In the genomic region with DNA sequence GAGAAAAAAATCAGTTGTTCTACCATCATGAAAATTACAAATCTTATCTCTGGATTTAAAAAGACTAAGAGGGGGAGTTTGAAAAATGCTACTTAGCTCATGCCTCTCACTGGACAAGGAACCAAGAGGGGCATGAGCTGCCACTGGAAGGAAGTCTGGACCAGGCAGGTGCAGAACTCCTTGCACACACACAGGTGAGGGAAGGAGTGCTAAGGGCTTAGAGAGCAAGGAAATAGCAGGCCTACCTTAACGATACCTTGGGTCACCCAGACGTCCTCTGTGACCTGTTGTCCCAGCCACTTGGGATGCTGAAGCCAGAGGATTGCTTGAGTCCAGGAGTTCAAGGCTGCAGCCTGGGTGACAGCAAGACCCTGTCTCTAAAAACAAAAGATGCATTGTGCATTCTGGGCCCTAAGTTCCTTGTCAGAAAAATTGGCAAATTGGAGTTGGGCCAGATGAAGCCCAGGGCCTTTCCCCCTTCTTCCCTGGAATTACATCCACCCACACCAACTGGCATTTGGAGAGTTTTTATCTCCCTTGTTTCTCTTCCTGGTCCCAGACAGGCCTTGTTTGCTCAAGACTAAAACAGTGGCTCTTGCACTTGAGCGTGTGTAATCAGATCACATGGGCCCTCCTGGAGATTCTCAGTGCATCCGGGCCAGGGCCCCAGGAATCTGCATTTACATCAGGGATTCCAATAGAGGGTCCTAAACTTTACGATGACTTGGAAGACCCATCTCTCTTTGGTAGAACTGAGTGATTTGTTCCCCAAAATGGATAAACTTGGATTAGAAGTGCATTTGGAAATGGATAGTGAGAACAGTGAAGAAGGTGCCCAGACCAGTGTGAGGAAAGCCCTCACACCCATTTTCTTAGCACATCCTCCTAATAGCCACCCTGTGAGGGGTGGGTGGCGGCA, we compare ENCODE assay signal across 8 cellular contexts. TPM values are rescaled to one million over a fixed set of nuclear protein-coding genes. Genes with fewer than 3 reads are reported as not detected.
DNase-seq lines count a peak whose midpoint lies in the region; ATAC-seq and TF ChIP-seq lines count a peak whose summit lies in the region.

No MANE protein-coding gene starts in this region.

- H3K36me3 Mint-ChIP-seq in CD8-positive, alpha-beta memory T cell = peaks cover 3 to 29% (median 5%) of the 10 kb centered on the region in 3 donors
- H3K36me3 Mint-ChIP-seq in IgD-negative memory B cell = peaks cover 7% of the 10 kb centered on the region

- no peaks in the 10 kb centered on the region for H3K9me3 Mint-ChIP-seq in CD8-positive, alpha-beta memory T cell
- H3K9me3 Mint-ChIP-seq in IgD-negative memory B cell = no peaks in the 10 kb centered on the region

- H3K36me3 ChIP-seq in CD8-positive, alpha-beta memory T cell (ENCODE audit: insufficient read depth, low read length) = peaks cover 15% of the 10 kb centered on the region
- H3K36me3 ChIP-seq in adrenal gland (replicated peaks in 1 of 2) (peaks cover 0 to 23% of the 10 kb centered on the region in 2 donors), testis (ENCODE audit: low read depth, missing control alignments) (no peaks in the 10 kb centered on the region)

- WGBS in adrenal gland, 4 donors = 41 to 48% (median 41%) methylated on average over 5 to 6 of the region's 6 CpGs
- 49 to 53% methylated on average over 6 of the region's 6 CpGs for WGBS in testis, 2 donors

- POLR2A ChIA-PET in CD8-positive, alpha-beta memory T cell (lab: Charles Lee) = interaction anchor here (0.9 to 2.1 kb wide), 4 partner anchors 21 to 58 kb away, joined by 3 to 15 read pairs (median 6); no protein-coding TSS in a partner anchor

- peak overlapping the region; percentile 94 for H3K27ac ChIP-seq in CD8-positive, alpha-beta memory T cell (ENCODE audit: low read depth, low read length)
- peak overlapping the region; percentile 93 to 99 (median 97) for H3K27ac ChIP-seq in adrenal gland
- H3K27ac ChIP-seq in testis = peak overlapping the region; percentile 95 to 96

- CTCF ChIA-PET in CD8-positive, alpha-beta memory T cell (lab: Charles Lee) = interaction anchor here (1.2 to 6.5 kb wide), 5 partner anchors 15 to 60 kb away, joined by 5 to 88 read pairs (median 43); no protein-coding TSS in a partner anchor

- no peaks in the 10 kb centered on the region for H3K27me3 Mint-ChIP-seq in CD8-positive, alpha-beta memory T cell
- no peaks in the 10 kb centered on the region for H3K27me3 Mint-ChIP-seq in IgD-negative memory B cell

- peak overlapping the region; percentile 96 to 99 (median 98) for H3K4me3 Mint-ChIP-seq in CD8-positive, alpha-beta memory T cell
- peak overlapping the region; percentile 43 to 99 (median 98) for H3K4me3 Mint-ChIP-seq in IgD-negative memory B cell

- peak in 2 of 6 experiments; percentile 14 to 15 for TF ChIP-seq CTCF in adrenal gland (IDR thresholded peaks at IDR 0.05)
- no peak for TF ChIP-seq CTCF in testis (IDR thresholded peaks at IDR 0.05)

- ATAC-seq in left colon (no peak), GM21360 (IDR thresholded peaks at IDR 0.05; ENCODE audit: unreplicated experiment) (no peak), GM19035 (IDR thresholded peaks at IDR 0.05; ENCODE audit: unreplicated experiment) (no peak)

- no peaks in the 10 kb centered on the region for H3K27me3 ChIP-seq in CD8-positive, alpha-beta memory T cell (ENCODE audit: insufficient read depth, low read length, poor library complexity, severe bottlenecking)
- H3K27me3 ChIP-seq in adrenal gland (no peaks in the 10 kb centered on the region), testis (no peaks in the 10 kb centered on the region)

- H3K4me1 ChIP-seq in CD8-positive, alpha-beta memory T cell (ENCODE audit: insufficient read depth, low read length) = peaks cover 32% of the 10 kb centered on the region
- peaks cover 12 to 21% of the 10 kb centered on the region in 2 donors for H3K4me1 ChIP-seq in adrenal gland (replicated peaks in 1 of 2)
- peaks cover 26% of the 10 kb centered on the region for H3K4me1 ChIP-seq in testis

- DNase-seq in CD8-positive, alpha-beta memory T cell = no peak
- DNase-seq in adrenal gland (peak; percentile 60 to 79 (median 75)), left colon (peak; percentile 53 to 63), testis (no peak), cortex of kidney (lab: John Stamatoyannopoulos, UW) (no peak)

- H3K4me1 Mint-ChIP-seq in CD8-positive, alpha-beta memory T cell = peaks cover 27 to 47% (median 46%) of the 10 kb centered on the region in 3 donors
- H3K4me1 Mint-ChIP-seq in IgD-negative memory B cell = peaks cover 17 to 26% (median 23%) of the 10 kb centered on the region in 3 donors

- H3K9me3 ChIP-seq in CD8-positive, alpha-beta memory T cell (ENCODE audit: low read length) = no peaks in the 10 kb centered on the region
- H3K9me3 ChIP-seq in adrenal gland (replicated peaks in 1 of 3) = no peaks in the 10 kb centered on the region
- no peaks in the 10 kb centered on the region for H3K9me3 ChIP-seq in testis

- peak overlapping the region; percentile 89 to 97 (median 96) for H3K27ac Mint-ChIP-seq in CD8-positive, alpha-beta memory T cell
- H3K27ac Mint-ChIP-seq in IgD-negative memory B cell = peak overlapping the region; percentile 63 to 94 (median 77)

- peak overlapping the region; percentile 88 for H3K4me3 ChIP-seq in CD8-positive, alpha-beta memory T cell (ENCODE audit: low read length)
- H3K4me3 ChIP-seq in adrenal gland = peak overlapping the region in 1 of 4 donors; percentile 96
- H3K4me3 ChIP-seq in testis = peak overlapping the region in 1 of 2 donors; percentile 96

- TF ChIP-seq POLR2A in adrenal gland (IDR thresholded peaks at IDR 0.05) (peak; percentile 45 to 52), testis (IDR thresholded peaks at IDR 0.05) (no peak)

- intact Hi-C loops in adrenal gland (cut with DNase I) = loop anchor here (5.0 to 10.0 kb wide), 2 partner anchors 48 to 51 kb away; no protein-coding TSS in a partner anchor
- intact Hi-C loops in left colon (cut with DNase I, micrococcal nuclease) = loop anchor here in 1 of 2 donors (10.0 kb wide), 1 partner anchor 58 kb away; no protein-coding TSS in a partner anchor
- intact Hi-C loops in testis (cut with DNase I; ENCODE audit: low total_unique reads) = loop anchor here (10.0 kb wide), 1 partner anchor 58 kb away; no protein-coding TSS in a partner anchor

RNA-seq across cellular contexts. Expression of a gene that starts 3.0 kb away (rescaled TPM):
- 100 to 1,000 TPM; 144 to 156 TPM for total RNA-seq in CD8-positive, alpha-beta memory T cell
- polyA plus RNA-seq in CD8-positive, alpha-beta memory T cell = 183 TPM
- polyA plus RNA-seq in IgD-negative memory B cell (79.9 TPM), adrenal gland (100 to 1,000 TPM; 109 to 149 (median 123) TPM), testis (ENCODE audit: insufficient read depth, low read depth, low replicate concordance) (46.6 TPM)
- total RNA-seq in adrenal gland (100 to 1,000 TPM; 211 to 711 (median 386) TPM), left colon (100 to 1,000 TPM in 1 of 2 donors, 10 to 100 TPM in 1; 60.1 to 210 TPM), testis (10 to 100 TPM; 69.6 to 94.3 TPM)

Comparison
In these comparisons a context has a peak if more than half of its experiments do, and no peak if none do; other contexts are left out.
1. DNase-seq: peak in adrenal gland (7 of 7) and left colon (2 of 2); none in CD8-positive, alpha-beta memory T cell (0 of 5), testis (single experiment) and cortex of kidney (single experiment).
2. Peak in every context shown above with its lines, with median percentiles within 50 percentile points of each other: H3K27ac ChIP-seq.